ENCODE assay signal across 8 cellular contexts in the genomic region with DNA sequence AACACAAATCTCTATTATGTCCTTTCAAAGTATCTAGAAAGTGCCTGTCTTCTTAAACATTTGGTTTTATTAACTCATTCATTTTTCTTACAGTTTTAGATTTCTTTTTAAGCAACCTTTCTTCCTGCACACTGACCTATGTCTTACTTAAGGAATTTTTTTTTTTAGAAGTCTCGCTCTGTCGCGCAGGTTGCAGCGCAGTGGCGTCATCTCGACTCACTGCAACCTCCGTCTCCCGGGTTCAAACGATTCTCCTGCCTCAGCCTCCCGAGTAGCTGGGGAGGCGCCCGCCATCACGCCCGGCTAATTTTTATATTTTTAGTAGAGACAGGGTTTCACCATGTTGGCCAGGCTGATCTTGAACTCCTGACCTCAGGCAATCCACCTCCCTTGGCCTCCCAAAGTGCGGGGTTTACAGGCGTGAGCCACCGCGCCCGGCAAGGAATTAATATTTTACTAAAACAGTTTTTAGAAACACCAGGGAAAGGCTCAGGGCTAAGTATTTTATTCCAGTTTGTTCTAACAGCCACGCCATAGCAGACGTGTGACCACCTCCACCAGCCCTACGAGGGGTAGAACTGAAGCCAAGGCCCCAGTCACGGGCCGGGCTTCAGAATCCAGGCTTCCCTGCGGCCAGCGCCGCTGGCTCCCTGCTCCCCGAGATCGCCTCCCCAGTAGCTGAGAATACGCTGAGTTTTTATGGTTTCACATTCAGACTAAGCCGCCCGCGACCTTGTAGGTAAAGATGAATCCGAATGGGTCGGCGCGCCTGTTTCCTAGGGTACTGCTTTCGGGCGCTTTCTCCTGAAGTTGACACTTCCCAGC. TPM values are rescaled to one million over a fixed set of nuclear protein-coding genes. Genes with fewer than 3 reads are reported as not detected.
DNase-seq lines count a peak whose midpoint lies in the region; ATAC-seq and TF ChIP-seq lines count a peak whose summit lies in the region.

No MANE protein-coding gene starts in this region.

- CTCF ChIA-PET in HCT116 (lab: Charles Lee), result interaction anchor here (1.9 kb wide), 1 partner anchor 19 kb away, joined by 5 read pairs; no protein-coding TSS in a partner anchor
- CTCF ChIA-PET in activated CD4-positive, alpha-beta memory T cell treated with anti-CD3 and anti-CD28 coated beads, Interleukin-2, amount 10 ng/mL, durations not matched to agents 7 days and 5 days (lab: Charles Lee), result interaction anchor here (1.1 to 2.4 kb wide), 3 partner anchors 12 to 241 kb away, joined by 4 to 11 read pairs (median 5); a partner anchor contains a TSS

- no peak for TF ChIP-seq RAD21 in HCT116 (IDR thresholded peaks at IDR 0.05; ENCODE audit: low read depth)
- no peak for TF ChIP-seq RAD21 in neural cell (conservative IDR thresholded peaks at IDR 0.05)

- peak overlapping the region; percentile 100 for H3K27ac Mint-ChIP-seq in activated CD4-positive, alpha-beta memory T cell treated with anti-CD3 and anti-CD28 coated beads, Interleukin-2, amount 10 ng/mL, durations not matched to agents 7 days and 5 days

- H3K4me3 ChIP-seq in GM12864 (ENCODE audit: low read depth, low read length), result peak overlapping the region; percentile 75
- peak overlapping the region; percentile 67 to 91 for H3K4me3 ChIP-seq in HCT116 (replicated peaks in 1 of 2; ENCODE audit: low read depth in 1 of 2, low read length in 2 of 2)
- peak overlapping the region; percentile 78 to 100 (median 94) for H3K4me3 ChIP-seq in esophagus muscularis mucosa
- peak overlapping the region; percentile 83 for H3K4me3 ChIP-seq in neural cell (ENCODE audit: low read length)
- H3K4me3 ChIP-seq in upper lobe of right lung, result peak overlapping the region; percentile 86

- H2AFZ ChIP-seq in HCT116 (ENCODE audit: low read depth, low read length, poor library complexity, severe bottlenecking), result no peak overlapping the region
- H2AFZ ChIP-seq in neural cell (ENCODE audit: low read depth, low read length), result peak overlapping the region; percentile 84

- ATAC-seq in HCT116 (peak; percentile 6; the same call in 1 of the 2 replicates), upper lobe of right lung (peak; percentile 3)

- no peak for TF ChIP-seq EP300 in esophagus muscularis mucosa (IDR thresholded peaks at IDR 0.05)
- no peak for TF ChIP-seq EP300 in neural cell (conservative IDR thresholded peaks at IDR 0.05; ENCODE audit: poor library complexity, severe bottlenecking)

- RAD21 ChIA-PET in HCT116 (lab: Charles Lee; ENCODE audit: low non-redundant PET in 1 of 2, low total read pairs in 2 of 2, uncharacterized antibody in 2 of 2, unreplicated experiment in 2 of 2), result no interaction called here

- 3% methylated on average over 39 of the region's 39 CpGs for WGBS in esophagus muscularis mucosa

- TF ChIP-seq CTCF in GM12864 (IDR thresholded peaks at IDR 0.05; ENCODE audit: low read depth, low read length, missing control alignments), result no peak
- TF ChIP-seq CTCF in HCT116 (IDR thresholded peaks at IDR 0.05 in 2 of 3, conservative IDR thresholded peaks at IDR 0.05 in 1 of 3; ENCODE audit: borderline replicate concordance in 1 of 3, insufficient read depth in 1 of 3, low read depth in 2 of 3, low read length in 2 of 3), result no peak
- no peak for TF ChIP-seq CTCF in esophagus muscularis mucosa (IDR thresholded peaks at IDR 0.05)
- TF ChIP-seq CTCF in neural cell (IDR thresholded peaks at IDR 0.05; ENCODE audit: poor library complexity, severe bottlenecking), result no peak
- TF ChIP-seq CTCF in upper lobe of right lung (IDR thresholded peaks at IDR 0.05), result no peak

- BruUV-seq in HCT116 (replicated peaks; lab: Mats Ljungman, UMichigan), result TSS peak; percentile 91

- peak overlapping the region; percentile 96 for H3K4me3 Mint-ChIP-seq in activated CD4-positive, alpha-beta memory T cell treated with anti-CD3 and anti-CD28 coated beads, Interleukin-2, amount 10 ng/mL, durations not matched to agents 7 days and 5 days

- no peaks in the 10 kb centered on the region for H3K27me3 Mint-ChIP-seq in activated CD4-positive, alpha-beta memory T cell treated with anti-CD3 and anti-CD28 coated beads, Interleukin-2, amount 10 ng/mL, durations not matched to agents 7 days and 5 days

- H3K27me3 ChIP-seq in HCT116 (ENCODE audit: insufficient read depth, low read length) (no peaks in the 10 kb centered on the region), esophagus muscularis mucosa (no peaks in the 10 kb centered on the region), neural cell (ENCODE audit: insufficient read depth, low read depth, low read length) (no peaks in the 10 kb centered on the region), upper lobe of right lung (no peaks in the 10 kb centered on the region)

- H4K20me1 ChIP-seq in HCT116 (ENCODE audit: insufficient read depth) (peaks cover 12% of the 10 kb centered on the region; the same call in 1 of the 2 replicates), neural cell (ENCODE audit: insufficient read depth) (no peaks in the 10 kb centered on the region)

- intact Hi-C loops in HCT116 (cut with micrococcal nuclease), result loop anchor here (1.0 kb wide), 1 partner anchor 17 kb away; a partner anchor contains a TSS
- intact Hi-C loops in esophagus muscularis mucosa (cut with DNase I), result loop anchor here (2.0 kb wide), 1 partner anchor 16 kb away; no protein-coding TSS in a partner anchor
- intact Hi-C loops in upper lobe of right lung (cut with DNase I), result no loop called here

- POLR2A ChIA-PET in HCT116 (lab: Charles Lee), result interaction anchor here (0.7 to 1.6 kb wide), 3 partner anchors 15 to 24 kb away, joined by 3 to 5 read pairs (median 3); no protein-coding TSS in a partner anchor
- POLR2A ChIA-PET in activated CD4-positive, alpha-beta memory T cell treated with anti-CD3 and anti-CD28 coated beads, Interleukin-2, amount 10 ng/mL, durations not matched to agents 7 days and 5 days (lab: Charles Lee), result interaction anchor here (0.8 to 3.2 kb wide), 22 partner anchors 11 to 606 kb away, joined by 3 to 57 read pairs (median 6); a partner anchor contains a TSS

- H3K4me1 ChIP-seq in HCT116 (ENCODE audit: control insufficient read depth in 1 of 2, insufficient read depth in 2 of 2, low read length in 2 of 2), result peaks cover 16 to 22% of the 10 kb centered on the region in 2 experiments; a peak in 3 of 4 replicates
- H3K4me1 ChIP-seq in esophagus muscularis mucosa, result peaks cover 27 to 41% (median 38%) of the 10 kb centered on the region in 4 donors
- H3K4me1 ChIP-seq in upper lobe of right lung, result peaks cover 25% of the 10 kb centered on the region

- peaks cover 36% of the 10 kb centered on the region for H3K36me3 Mint-ChIP-seq in activated CD4-positive, alpha-beta memory T cell treated with anti-CD3 and anti-CD28 coated beads, Interleukin-2, amount 10 ng/mL, durations not matched to agents 7 days and 5 days (ENCODE audit: low read depth)

- H3K9me3 Mint-ChIP-seq in activated CD4-positive, alpha-beta memory T cell treated with anti-CD3 and anti-CD28 coated beads, Interleukin-2, amount 10 ng/mL, durations not matched to agents 7 days and 5 days, result no peaks in the 10 kb centered on the region

- H3K4me2 ChIP-seq in HCT116 (ENCODE audit: low read length), result peak overlapping the region; percentile 76
- H3K4me2 ChIP-seq in neural cell (ENCODE audit: low read length), result peak overlapping the region; percentile 82

- H3K27ac ChIP-seq in HCT116 (ENCODE audit: low read depth, low read length) (peak overlapping the region; percentile 98), esophagus muscularis mucosa (replicated peaks in 1 of 4) (peak overlapping the region; percentile 97 to 100 (median 100)), neural cell (ENCODE audit: low read length) (peak overlapping the region; percentile 98), upper lobe of right lung (peak overlapping the region; percentile 99)

- H3K9me3 ChIP-seq in HCT116 (ENCODE audit: control insufficient read depth in 1 of 2, insufficient read depth in 1 of 2, low read depth in 1 of 2, low read length in 2 of 2) (no peaks in the 10 kb centered on the region), esophagus muscularis mucosa (no peaks in the 10 kb centered on the region), neural cell (ENCODE audit: low read length) (no peaks in the 10 kb centered on the region), upper lobe of right lung (no peaks in the 10 kb centered on the region)

- no peaks in the 10 kb centered on the region for H3F3A ChIP-seq in neural cell (ENCODE audit: insufficient read depth, low read length, poor library complexity, severe bottlenecking)

- H3K79me2 ChIP-seq in HCT116 (ENCODE audit: insufficient read depth, low read length) (peaks cover 53% of the 10 kb centered on the region), neural cell (replicated peaks; ENCODE audit: insufficient read depth, low read length) (peaks cover 34% of the 10 kb centered on the region)

- H3K9ac ChIP-seq in HCT116 (ENCODE audit: low read length), result peak overlapping the region; percentile 99
- peak overlapping the region; percentile 96 for H3K9ac ChIP-seq in neural cell (ENCODE audit: low read length)

- no peaks in the 10 kb centered on the region for H3K9me2 ChIP-seq in HCT116 (ENCODE audit: insufficient read depth)
- H3K9me2 ChIP-seq in neural cell (ENCODE audit: insufficient read depth, low read length), result no peaks in the 10 kb centered on the region

- H3K36me3 ChIP-seq in HCT116 (ENCODE audit: control insufficient read depth in 1 of 2, insufficient read depth in 2 of 2, low read length in 2 of 2), result peaks cover 0 to 4% of the 10 kb centered on the region in 2 experiments; a peak in 1 of 4 replicates
- H3K36me3 ChIP-seq in esophagus muscularis mucosa, result no peaks in the 10 kb centered on the region
- H3K36me3 ChIP-seq in neural cell (ENCODE audit: insufficient read depth, low read length), result no peaks in the 10 kb centered on the region
- peaks cover 4% of the 10 kb centered on the region for H3K36me3 ChIP-seq in upper lobe of right lung

- peaks cover 40% of the 10 kb centered on the region for H3K4me1 Mint-ChIP-seq in activated CD4-positive, alpha-beta memory T cell treated with anti-CD3 and anti-CD28 coated beads, Interleukin-2, amount 10 ng/mL, durations not matched to agents 7 days and 5 days

- TF ChIP-seq POLR2A in HCT116 (IDR thresholded peaks at IDR 0.05; ENCODE audit: borderline replicate concordance, extremely low read depth, insufficient read depth, insufficient read length) (peak; percentile 40), esophagus muscularis mucosa (IDR thresholded peaks at IDR 0.05; ENCODE audit: low read depth) (no peak)

- DNase-seq in GM12864 (ENCODE audit: low read depth) (no peak), HCT116 (ENCODE audit: low read depth, low spot score) (peak; percentile 40), NCI-H146 treated with DMSO at 0.1 percent for 48 hours (lab: John Stamatoyannopoulos, UW; ENCODE audit: unreplicated experiment) (peak; percentile 19), esophagus muscularis mucosa (ENCODE audit: extremely low spot score) (peak; percentile 92), upper lobe of right lung (peak; percentile 72), retina (no peak)
- peak; percentile 56 for DNase-seq in activated CD4-positive, alpha-beta memory T cell treated with anti-CD3 and anti-CD28 coated beads, Interleukin-2, amount 10 ng/mL, durations not matched to agents 7 days and 5 days

RNA-seq across cellular contexts. Expression of a gene that starts 0.9 kb away (rescaled TPM):
- total RNA-seq in HCT116 (2021; ENCODE audit: unreplicated experiment) (98.8 TPM), esophagus muscularis mucosa (10 to 100 TPM; 56.0 to 63.7 (median 58.3) TPM), upper lobe of right lung (79.5 TPM)
- polyA plus RNA-seq in HCT116 (2012), result 58.9 and 72.4 TPM in 2 replicates
- 100 to 1,000 TPM; 106 to 110 TPM for total RNA-seq in activated CD4-positive, alpha-beta memory T cell treated with anti-CD3 and anti-CD28 coated beads, Interleukin-2, amount 10 ng/mL, durations not matched to agents 7 days and 5 days
- polyA plus RNA-seq in neural cell, result 118 and 153 TPM in 2 replicates
- 93.7 and 114 TPM in 2 replicates for polyA minus RNA-seq in neural cell

RNA-seq across cellular contexts. Expression of a gene that starts 17.6 kb away (rescaled TPM):
- total RNA-seq in HCT116 (2021; ENCODE audit: unreplicated experiment) (19.4 TPM), esophagus muscularis mucosa (10 to 100 TPM; 17.4 to 26.4 (median 19.7) TPM), upper lobe of right lung (11.4 TPM)
- polyA plus RNA-seq in HCT116 (2012), result 22.2 and 26.8 TPM in 2 replicates
- 1 to 10 TPM; 9.9 TPM for total RNA-seq in activated CD4-positive, alpha-beta memory T cell treated with anti-CD3 and anti-CD28 coated beads, Interleukin-2, amount 10 ng/mL, durations not matched to agents 7 days and 5 days
- polyA plus RNA-seq in neural cell, result 52.9 and 54.8 TPM in 2 replicates
- 13.1 and 16.1 TPM in 2 replicates for polyA minus RNA-seq in neural cell

Comparison
In these comparisons a context has a peak if more than half of its experiments do, and no peak if none do; other contexts are left out.
1. DNase-seq: peak in HCT116 (single experiment), NCI-H146 treated with DMSO at 0.1 percent for 48 hours (single experiment), activated CD4-positive, alpha-beta memory T cell treated with anti-CD3 and anti-CD28 coated beads, Interleukin-2, amount 10 ng/mL, durations not matched to agents 7 days and 5 days (single experiment), esophagus muscularis mucosa (single experiment) and upper lobe of right lung (single experiment); none in GM12864 (single experiment) and retina (single experiment).
2. Peak in every context shown above with its lines, with median percentiles within 50 percentile points of each other: H3K4me3 ChIP-seq and H3K27ac ChIP-seq.